ENCODE assay signal across 20 cellular contexts in the genomic region with DNA sequence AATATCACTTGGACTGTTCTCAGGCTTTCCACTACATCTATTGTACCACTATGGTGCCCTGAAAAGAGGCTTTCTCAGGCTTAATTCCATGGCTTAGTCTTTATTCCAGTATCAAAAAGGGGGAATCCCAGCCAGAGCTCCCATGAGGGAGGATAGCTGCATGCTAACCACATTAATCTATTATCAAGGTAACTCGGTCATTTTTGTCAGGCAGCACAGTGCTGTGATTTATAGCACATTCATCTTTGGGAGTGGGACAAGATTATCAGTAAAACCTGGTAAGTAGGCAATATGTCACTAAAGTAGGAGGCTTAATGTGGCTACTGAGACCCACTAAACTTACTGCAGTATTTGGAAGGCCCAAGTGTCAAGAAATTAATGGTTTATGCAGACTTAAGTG. TPM values are rescaled to one million over a fixed set of nuclear protein-coding genes. Genes with fewer than 3 reads are reported as not detected.
DNase-seq lines count a peak whose midpoint lies in the region; ATAC-seq, FAIRE-seq and TF ChIP-seq lines count a peak whose summit lies in the region.
"Had no signal": no experiment of that assay in that cellular context is flagged by ENCODE, and none has a peak within 500 bp of the region (broad histone marks: within the 10 kb centered on the region; RNA-seq: fewer than 3 reads in every experiment).

No MANE protein-coding gene starts in this region.

- H4K20me1 ChIP-seq in BLaER1 treated with 17β-estradiol and CSF1 and Interleukin-3, amounts not matched to agents 10 nM and 100 nM = peaks cover 0 to 46% (median 0%) of the 10 kb centered on the region in 11 experiments; a peak in 4 of 22 replicates
- H4K20me1 ChIP-seq in K562 (replicated peaks; ENCODE audit: control insufficient read depth, insufficient read depth, low read length) = no peaks in the 10 kb centered on the region

- POLR2A ChIA-PET in CD4-positive, alpha-beta memory T cell (lab: Charles Lee; ENCODE audit: partially characterized antibody) = interaction anchor here (1.7 to 20.6 kb wide), 7 partner anchors 10 to 406 kb away, joined by 3 to 1762 read pairs (median 186); no protein-coding TSS in a partner anchor
- POLR2A ChIA-PET in K562 (lab: Yijun Ruan, JAX) = no interaction called here

- TF ChIP-seq RAD21 in K562 (CRISPR knock-in tag; conservative IDR thresholded peaks at IDR 0.05 in 1 of 2, IDR thresholded peaks at IDR 0.05 in 1 of 2) = no peak

- peaks cover 0 to 2% (median 0%) of the 10 kb centered on the region in 8 donors for H3K9me3 Mint-ChIP-seq in CD4-positive, alpha-beta memory T cell
- H3K9me3 Mint-ChIP-seq: GM23338, neural crest cell had no signal

- no peak for TF ChIP-seq POLR2A in K562 (conservative IDR thresholded peaks at IDR 0.05)

- H3K4me1 ChIP-seq in BLaER1 treated with 17β-estradiol and CSF1 and Interleukin-3, amounts not matched to agents 10 nM and 100 nM = peaks cover 61 to 96% (median 93%) of the 10 kb centered on the region in 10 experiments
- peaks cover 96% of the 10 kb centered on the region for H3K4me1 ChIP-seq in CD4-positive, alpha-beta memory T cell (ENCODE audit: insufficient read depth, low read length)
- no peaks in the 10 kb centered on the region for H3K4me1 ChIP-seq in K562 (replicated peaks in 1 of 2; ENCODE audit: control insufficient read depth in 2 of 2, insufficient read depth in 2 of 2, low read length in 2 of 2)
- H3K4me1 ChIP-seq: gastroesophageal sphincter, psoas muscle had no signal

- WGBS in K562 (ENCODE audit: insufficient coverage, low coverage, missing lambda C conversion rate) = 0% methylated on average over 1 of the region's 1 CpG

- H3K27me3 ChIP-seq in BLaER1 treated with 17β-estradiol and CSF1 and Interleukin-3, amounts not matched to agents 10 nM and 100 nM = no peaks in the 10 kb centered on the region
- H3K27me3 ChIP-seq in CD4-positive, alpha-beta memory T cell (ENCODE audit: insufficient read depth, low read length) = no peaks in the 10 kb centered on the region
- H3K27me3 ChIP-seq in WERI-Rb-1 (ENCODE audit: insufficient read depth, low read depth, severe bottlenecking) (no peaks in the 10 kb centered on the region), K562 (ENCODE audit: control insufficient read depth in 2 of 2, insufficient read depth in 2 of 2, low read length in 2 of 2) (peaks cover 0 to 4% of the 10 kb centered on the region in 2 experiments; a peak in 1 of 5 replicates)
- H3K27me3 ChIP-seq: BE2C, gastroesophageal sphincter, tibial artery had no signal

- peak overlapping the region; percentile 92 to 100 (median 96) for H3K27ac Mint-ChIP-seq in CD4-positive, alpha-beta memory T cell
- H3K27ac Mint-ChIP-seq: GM23338 had no signal

- peaks cover 87 to 90% of the 10 kb centered on the region in 2 donors for H3K36me3 Mint-ChIP-seq in CD4-positive, alpha-beta memory T cell

- H3K4me2 ChIP-seq in BLaER1 treated with 17β-estradiol and CSF1 and Interleukin-3, amounts not matched to agents 10 nM and 100 nM = peak overlapping the region in 8 of 11 experiments; percentile 10 to 77 (median 49); a peak in 13 of 22 replicates
- no peak overlapping the region for H3K4me2 ChIP-seq in K562 (ENCODE audit: insufficient read depth, low read length)
- H3K4me2 ChIP-seq: GM23338, SK-N-SH had no signal

- TF ChIP-seq CTCF in WERI-Rb-1 (IDR thresholded peaks at IDR 0.05; ENCODE audit: low read depth, low read length) (no peak), K562 (IDR thresholded peaks at IDR 0.05 in 2 of 3, conservative IDR thresholded peaks at IDR 0.05 in 1 of 3; ENCODE audit: insufficient read depth in 2 of 3, low read depth in 1 of 3, low read length in 3 of 3) (no peak)

- no peaks in the 10 kb centered on the region for H3K9me1 ChIP-seq in K562 (ENCODE audit: control insufficient read depth, insufficient read depth, low read length)

- no peak overlapping the region for H3K9ac ChIP-seq in BLaER1 treated with 17β-estradiol and CSF1 and Interleukin-3, amounts not matched to agents 10 nM and 100 nM
- H3K9ac ChIP-seq in K562 (ENCODE audit: insufficient read depth in 1 of 2, low read depth in 2 of 2, low read length in 2 of 2) = no peak overlapping the region
- H3K9ac ChIP-seq: SK-N-SH had no signal

- H3K9me3 ChIP-seq in BLaER1 treated with 17β-estradiol and CSF1 and Interleukin-3, amounts not matched to agents 10 nM and 100 nM (replicated peaks in 1 of 11) = no peaks in the 10 kb centered on the region
- no peaks in the 10 kb centered on the region for H3K9me3 ChIP-seq in CD4-positive, alpha-beta memory T cell (ENCODE audit: control insufficient read depth in 1 of 2, low read length in 2 of 2)
- no peaks in the 10 kb centered on the region for H3K9me3 ChIP-seq in WERI-Rb-1 (ENCODE audit: severe bottlenecking)
- H3K9me3 ChIP-seq in K562 (replicated peaks; ENCODE audit: control insufficient read depth, insufficient read depth, low read depth, low read length) = no peaks in the 10 kb centered on the region
- H3K9me3 ChIP-seq: BE2C, gastroesophageal sphincter, psoas muscle, SK-N-SH, tibial artery had no signal

- CTCF ChIA-PET in CD4-positive, alpha-beta memory T cell (lab: Charles Lee; ENCODE audit: partially characterized antibody) = interaction anchor here (1.0 to 8.1 kb wide), 6 partner anchors 11 to 40 kb away, joined by 3 to 48 read pairs (median 24); no protein-coding TSS in a partner anchor
- CTCF ChIA-PET in K562 (lab: Yijun Ruan, JAX; ENCODE audit: low intra/inter-chr PET ratio) = no interaction called here

- peak in 1 of 5 donors; percentile 27 for DNase-seq in CD4-positive, alpha-beta memory T cell
- DNase-seq in WERI-Rb-1 = peak; percentile 79
- no peak for DNase-seq in K562 (ENCODE audit: extremely low read depth in 1 of 4, low spot score in 3 of 4)
- no peak for DNase-seq in Kasumi-1 (lab: John Stamatoyannopoulos, UW)
- DNase-seq in cerebellar cortex (ENCODE audit: low spot score) = no peak
- DNase-seq: BE2C, DMS153, left colon, NCI-H1417, NCI-H2171 treated with DMSO at 0.1 percent for 48 hours, NCI-H774, psoas muscle, SK-N-SH, tibial artery had no signal

- H3K4me3 Mint-ChIP-seq in CD4-positive, alpha-beta memory T cell = peak overlapping the region; percentile 83 to 91 (median 89)
- H3K4me3 Mint-ChIP-seq: GM23338, neural crest cell had no signal

- intact Hi-C loops in CD4-positive, alpha-beta memory T cell (cut with micrococcal nuclease) = loop anchor here (2.0 kb wide), 1 partner anchor 17 kb away; no protein-coding TSS in a partner anchor
- intact Hi-C loops in K562 (cut with micrococcal nuclease) = no loop called here

- peak overlapping the region in 5 of 11 experiments; percentile 9 to 100 (median 44); a peak in 6 of 22 replicates for H3K27ac ChIP-seq in BLaER1 treated with 17β-estradiol and CSF1 and Interleukin-3, amounts not matched to agents 10 nM and 100 nM
- peak overlapping the region; percentile 76 for H3K27ac ChIP-seq in CD4-positive, alpha-beta memory T cell (ENCODE audit: low read depth, low read length)
- H3K27ac ChIP-seq in WERI-Rb-1 (no peak overlapping the region), K562 (ENCODE audit: extremely low read depth, low read depth, low read length) (no peak overlapping the region)
- H3K27ac ChIP-seq: gastroesophageal sphincter, psoas muscle, tibial artery had no signal

- no peak overlapping the region for H3K4me3 ChIP-seq in BLaER1 treated with 17β-estradiol and CSF1 and Interleukin-3, amounts not matched to agents 10 nM and 100 nM
- H3K4me3 ChIP-seq in CD4-positive, alpha-beta memory T cell (ENCODE audit: low read length in 2 of 2) = peak overlapping the region; percentile 13 to 51
- H3K4me3 ChIP-seq in WERI-Rb-1 (ENCODE audit: low read depth, low read length) = no peak overlapping the region
- no peak overlapping the region for H3K4me3 ChIP-seq in K562
- H3K4me3 ChIP-seq: gastroesophageal sphincter, GM23338, psoas muscle, tibial artery had no signal

- H2AFZ ChIP-seq in K562 (ENCODE audit: low read depth, low read length) = no peak overlapping the region

- BruUV-seq in K562 (replicated peaks; lab: Mats Ljungman, UMichigan) = no TSS peak

- TF ChIP-seq EP300 in K562 (IDR thresholded peaks at IDR 0.05; ENCODE audit: low read length) = no peak

- ATAC-seq in K562 = no peak
- ATAC-seq in GM19324 (IDR thresholded peaks at IDR 0.05; ENCODE audit: low FRiP score, unreplicated experiment) = no peak
- no peak for ATAC-seq in GM21526 (IDR thresholded peaks at IDR 0.05; ENCODE audit: low FRiP score, unreplicated experiment)
- ATAC-seq: gastroesophageal sphincter, GM23338, left colon, psoas muscle had no signal

- no peaks in the 10 kb centered on the region for H3K79me2 ChIP-seq in K562 (ENCODE audit: control insufficient read depth, insufficient read depth, low read length)

- peaks cover 78 to 99% (median 87%) of the 10 kb centered on the region in 4 donors for H3K4me1 Mint-ChIP-seq in CD4-positive, alpha-beta memory T cell
- H3K4me1 Mint-ChIP-seq: GM23338 had no signal

- in situ Hi-C loops in K562 (cut with MboI) = no loop called here

- no peaks in the 10 kb centered on the region for H3K27me3 Mint-ChIP-seq in CD4-positive, alpha-beta memory T cell

- no peak for FAIRE-seq in K562 (lab: Jason Lieb, UNC)

- peaks cover 0 to 98% (median 62%) of the 10 kb centered on the region in 11 experiments; a peak in 15 of 22 replicates for H3K36me3 ChIP-seq in BLaER1 treated with 17β-estradiol and CSF1 and Interleukin-3, amounts not matched to agents 10 nM and 100 nM
- H3K36me3 ChIP-seq in CD4-positive, alpha-beta memory T cell (ENCODE audit: insufficient read depth, low read length) = peaks cover 68% of the 10 kb centered on the region
- H3K36me3 ChIP-seq in WERI-Rb-1 (no peaks in the 10 kb centered on the region), K562 (ENCODE audit: control insufficient read depth, insufficient read depth, low read length) (no peaks in the 10 kb centered on the region)
- H3K36me3 ChIP-seq: BE2C, gastroesophageal sphincter, tibial artery had no signal

RNA-seq across cellular contexts. Expression of a gene that starts 58.9 kb away (rescaled TPM):
- total RNA-seq in CD4-positive, alpha-beta memory T cell = 100 to 1,000 TPM; 110 to 124 TPM
- polyA plus RNA-seq in CD4-positive, alpha-beta memory T cell = 100 to 1,000 TPM; 602 to 735 TPM
- 76.2 and 102 TPM in 2 replicates for total RNA-seq in K562 (2011; cell fraction: chromatin; rRNA removed; ENCODE audit: low replicate concordance)
- total RNA-seq in K562 (2011; cell fraction: nucleolus; rRNA removed) = 211 and 214 TPM in 2 replicates
- 181 and 184 TPM in 2 replicates for total RNA-seq in K562 (2011; cell fraction: nucleoplasm; rRNA removed)
- total RNA-seq in K562 (2014; rRNA removed) (104 and 149 TPM in 2 replicates), K562 (2014; rRNA removed; fragmentation: Illumina TruSeq; extraction: Trizol) (172 and 181 TPM in 2 replicates), K562 (2015; rRNA removed; fragmentation: Illumina TruSeq; extraction: Trizol) (146 and 162 TPM in 2 replicates), K562 (2021) (129 and 143 TPM in 2 replicates)
- polyA plus RNA-seq in K562 (2011; rRNA removed) (226 and 263 TPM in 2 replicates), K562 (2014; fragmentation: Illumina TruSeq; extraction: Trizol) (244 and 260 TPM in 2 replicates), K562 (2014; fragmentation: Nextera tagmentation; extraction: Ambion mirVana) (100 to 1,000 TPM; 585 to 617 TPM), K562 (2014; rRNA removed) (222 and 233 TPM in 2 replicates)
- 583 and 621 TPM in 2 replicates for polyA plus RNA-seq in K562 (2011; cell fraction: cytosol; rRNA removed)
- 58.2 and 70.1 TPM in 2 replicates for polyA plus RNA-seq in K562 (2011; cell fraction: nucleus; rRNA removed)
- 192 and 212 TPM in 2 replicates for polyA plus RNA-seq in K562 (2012)
- 87.6 and 98.8 TPM in 2 replicates for polyA minus RNA-seq in K562 (2011; rRNA and poly(A)+ RNA removed)
- 44.4 and 50.8 TPM in 2 replicates for polyA minus RNA-seq in K562 (2011; cell fraction: cytosol; rRNA and poly(A)+ RNA removed)
- polyA minus RNA-seq in K562 (2011; cell fraction: nucleus; rRNA and poly(A)+ RNA removed) = 25.7 and 34.2 TPM in 2 replicates

Comparison
In these comparisons a context has a peak if more than half of its experiments do, and no peak if none do; other contexts are left out.
1. H3K4me3 ChIP-seq: peak in CD4-positive, alpha-beta memory T cell (2 of 2); none in BLaER1 treated with 17β-estradiol and CSF1 and Interleukin-3, amounts not matched to agents 10 nM and 100 nM (0 of 10), WERI-Rb-1 (single experiment) and K562 (single experiment).